36 cellular contexts compared by ENCODE assay signal in genomic region chr14:31825459-31825858, GRCh38.
"Had no signal": no experiment of that assay in that cellular context is flagged by ENCODE, and none has a peak within 500 bp of the region (broad histone marks: within the 10 kb centered on the region; RNA-seq: fewer than 3 reads in every experiment).

No MANE protein-coding gene starts in this region.

- DNase-seq: activated CD4-positive, alpha-beta memory T cell treated with anti-CD3 and anti-CD28 coated beads, Interleukin-2, amount 10 ng/mL, durations not matched to agents 7 days and 5 days; activated CD4-positive, alpha-beta T cell treated with anti-CD3 and anti-CD28 coated beads for 36 hours; activated CD4-positive, alpha-beta T cell treated with anti-CD3 and anti-CD28 coated beads, Interleukin-2, amount 10 ng/mL, durations not matched to agents 24 days and 14 days; activated CD4-positive, CD25-positive, alpha-beta regulatory T cell; activated CD4-positive, CD25-positive, alpha-beta regulatory T cell treated with anti-CD3 and anti-CD28 coated beads, Interleukin-2, amount 50 U/mL, for 72 hours; activated CD8-positive, alpha-beta memory T cell treated with anti-CD3 and anti-CD28 coated beads, Interleukin-2, amount 50 U/mL, for 48 hours; activated effector memory CD4-positive, alpha-beta T cell treated with anti-CD3 and anti-CD28 coated beads, Interleukin-2, amount 50 U/mL, for 16 hours; activated naive CD4-positive, alpha-beta T cell treated with anti-CD3 and anti-CD28 coated beads for 36 hours; activated naive CD8-positive, alpha-beta T cell treated with anti-CD3 and anti-CD28 coated beads for 36 hours; activated naive CD8-positive, alpha-beta T cell treated with anti-CD3 and anti-CD28 coated beads, Interleukin-2, amount 50 U/mL, for 24 hours; activated T-cell treated with anti-CD3 and anti-CD28 coated beads for 4 hours; activated T-cell treated with anti-CD3 and anti-CD28 coated beads, Interleukin-2, amount 50 U/mL, for 24 hours; adrenal gland; amygdala; aorta; central memory CD4-positive, alpha-beta T cell; cerebellar nuclear complex; colonic mucosa; effector memory CD4-positive, alpha-beta T cell; endodermal cell; foreskin fibroblast; head of caudate nucleus; SW 1271; T-cell; T1000; WERI-Rb-1 had no signal

- H3K4me1 ChIP-seq: adrenal gland, breast epithelium, colonic mucosa had no signal

- H3K27ac Mint-ChIP-seq: activated CD4-positive, alpha-beta memory T cell treated with anti-CD3 and anti-CD28 coated beads, Interleukin-2, amount 10 ng/mL, durations not matched to agents 7 days and 5 days; activated CD4-positive, alpha-beta T cell treated with anti-CD3 and anti-CD28 coated beads for 36 hours; activated CD4-positive, alpha-beta T cell treated with anti-CD3 and anti-CD28 coated beads, Interleukin-2, amount 10 ng/mL, durations not matched to agents 24 days and 14 days; activated naive CD4-positive, alpha-beta T cell treated with anti-CD3 and anti-CD28 coated beads for 36 hours; activated naive CD4-positive, alpha-beta T cell treated with anti-CD3 and anti-CD28 coated beads, Interleukin-2, amount 50 U/mL, for 24 hours; activated naive CD8-positive, alpha-beta T cell treated with anti-CD3 and anti-CD28 coated beads for 36 hours; activated naive CD8-positive, alpha-beta T cell treated with anti-CD3 and anti-CD28 coated beads, Interleukin-2, amount 50 U/mL, for 24 hours; activated T-cell treated with anti-CD3 and anti-CD28 coated beads, Interleukin-2, amount 50 U/mL, for 24 hours; activated T-helper 1 cell treated with anti-CD3 and anti-CD28 coated beads, Interleukin-12 subunit alpha, Interleukin-12 subunit beta, Interleukin-2, Interleukin-4 antibody, amounts not matched to agents 30 ng/mL and 10 ng/mL and 1 ng/mL, durations not matched to agents 14 hours and 24 hours and 36 hours; activated T-helper 2 cell treated with anti-CD3 and anti-CD28 coated beads, Interferon-gamma antibody, Interleukin-2, Interleukin-4, amounts not matched to agents 10 μg/mL and 5 μg/mL and 100 μg/mL, durations not matched to agents 14 hours and 24 hours and 36 hours; brain; endodermal cell; T-cell; T-helper 1 cell treated with Interleukin-12 subunit alpha and Interleukin-12 subunit beta and Interleukin-4 antibody, amounts not matched to agents 30 μg/mL and 1 μg/mL, for 36 hours; T-helper 2 cell treated with Interferon-gamma antibody and Interleukin-4, amounts not matched to agents 5 μg/mL and 100 μg/mL, for 36 hours had no signal

- H3K36me3 ChIP-seq: adrenal gland, breast epithelium, cardiac muscle cell, colonic mucosa, WERI-Rb-1 had no signal

- H3K27me3 Mint-ChIP-seq: activated CD4-positive, alpha-beta memory T cell treated with anti-CD3 and anti-CD28 coated beads, Interleukin-2, amount 10 ng/mL, durations not matched to agents 7 days and 5 days; activated CD4-positive, alpha-beta T cell treated with anti-CD3 and anti-CD28 coated beads for 36 hours; activated CD4-positive, alpha-beta T cell treated with anti-CD3 and anti-CD28 coated beads, Interleukin-2, amount 10 ng/mL, durations not matched to agents 24 days and 14 days; activated naive CD4-positive, alpha-beta T cell treated with anti-CD3 and anti-CD28 coated beads, Interleukin-2, amount 50 U/mL, for 24 hours; activated naive CD8-positive, alpha-beta T cell treated with anti-CD3 and anti-CD28 coated beads for 36 hours; activated naive CD8-positive, alpha-beta T cell treated with anti-CD3 and anti-CD28 coated beads, Interleukin-2, amount 50 U/mL, for 24 hours; activated T-cell treated with anti-CD3 and anti-CD28 coated beads, Interleukin-2, amount 50 U/mL, for 24 hours; T-cell had no signal

- H3K27ac ChIP-seq: adrenal gland, breast epithelium, cardiac muscle cell, colonic mucosa, WERI-Rb-1 had no signal

- H3K4me1 Mint-ChIP-seq: activated CD4-positive, alpha-beta memory T cell treated with anti-CD3 and anti-CD28 coated beads, Interleukin-2, amount 10 ng/mL, durations not matched to agents 7 days and 5 days; activated CD4-positive, alpha-beta T cell treated with anti-CD3 and anti-CD28 coated beads for 36 hours; activated CD4-positive, alpha-beta T cell treated with anti-CD3 and anti-CD28 coated beads, Interleukin-2, amount 10 ng/mL, durations not matched to agents 24 days and 14 days; activated naive CD4-positive, alpha-beta T cell treated with anti-CD3 and anti-CD28 coated beads, Interleukin-2, amount 50 U/mL, for 24 hours; activated naive CD8-positive, alpha-beta T cell treated with anti-CD3 and anti-CD28 coated beads for 36 hours; activated naive CD8-positive, alpha-beta T cell treated with anti-CD3 and anti-CD28 coated beads, Interleukin-2, amount 50 U/mL, for 24 hours; endodermal cell; T-cell had no signal

- H3K9me3 ChIP-seq: adrenal gland, breast epithelium, colonic mucosa had no signal

- H3K9me3 Mint-ChIP-seq: activated CD4-positive, alpha-beta memory T cell treated with anti-CD3 and anti-CD28 coated beads, Interleukin-2, amount 10 ng/mL, durations not matched to agents 7 days and 5 days; activated CD4-positive, alpha-beta T cell treated with anti-CD3 and anti-CD28 coated beads, Interleukin-2, amount 10 ng/mL, durations not matched to agents 24 days and 14 days; activated naive CD4-positive, alpha-beta T cell treated with anti-CD3 and anti-CD28 coated beads for 36 hours; activated naive CD4-positive, alpha-beta T cell treated with anti-CD3 and anti-CD28 coated beads, Interleukin-2, amount 50 U/mL, for 24 hours; activated naive CD8-positive, alpha-beta T cell treated with anti-CD3 and anti-CD28 coated beads for 36 hours; activated naive CD8-positive, alpha-beta T cell treated with anti-CD3 and anti-CD28 coated beads, Interleukin-2, amount 50 U/mL, for 24 hours; activated T-helper 2 cell treated with anti-CD3 and anti-CD28 coated beads, Interferon-gamma antibody, Interleukin-2, Interleukin-4, amounts not matched to agents 10 μg/mL and 5 μg/mL and 100 μg/mL, durations not matched to agents 14 hours and 24 hours and 36 hours; T-cell; T-helper 1 cell treated with Interleukin-12 subunit alpha and Interleukin-12 subunit beta and Interleukin-4 antibody, amounts not matched to agents 30 μg/mL and 1 μg/mL, for 36 hours; T-helper 2 cell treated with Interferon-gamma antibody and Interleukin-4, amounts not matched to agents 5 μg/mL and 100 μg/mL, for 36 hours had no signal

- H3K4me3 ChIP-seq: adrenal gland, breast epithelium, cardiac muscle cell, colonic mucosa had no signal

- H3K4me3 Mint-ChIP-seq: activated CD4-positive, alpha-beta memory T cell treated with anti-CD3 and anti-CD28 coated beads, Interleukin-2, amount 10 ng/mL, durations not matched to agents 7 days and 5 days; activated CD4-positive, alpha-beta T cell treated with anti-CD3 and anti-CD28 coated beads for 36 hours; activated CD4-positive, alpha-beta T cell treated with anti-CD3 and anti-CD28 coated beads, Interleukin-2, amount 10 ng/mL, durations not matched to agents 24 days and 14 days; activated naive CD4-positive, alpha-beta T cell treated with anti-CD3 and anti-CD28 coated beads for 36 hours; activated naive CD4-positive, alpha-beta T cell treated with anti-CD3 and anti-CD28 coated beads, Interleukin-2, amount 50 U/mL, for 24 hours; activated naive CD8-positive, alpha-beta T cell treated with anti-CD3 and anti-CD28 coated beads for 36 hours; activated naive CD8-positive, alpha-beta T cell treated with anti-CD3 and anti-CD28 coated beads, Interleukin-2, amount 50 U/mL, for 24 hours; activated T-cell treated with anti-CD3 and anti-CD28 coated beads, Interleukin-2, amount 50 U/mL, for 24 hours; activated T-helper 1 cell treated with anti-CD3 and anti-CD28 coated beads, Interleukin-12 subunit alpha, Interleukin-12 subunit beta, Interleukin-2, Interleukin-4 antibody, amounts not matched to agents 30 ng/mL and 10 ng/mL and 1 ng/mL, durations not matched to agents 14 hours and 24 hours and 36 hours; brain; endodermal cell; T-cell; T-helper 1 cell treated with Interleukin-12 subunit alpha and Interleukin-12 subunit beta and Interleukin-4 antibody, amounts not matched to agents 30 μg/mL and 1 μg/mL, for 36 hours; T-helper 2 cell treated with Interferon-gamma antibody and Interleukin-4, amounts not matched to agents 5 μg/mL and 100 μg/mL, for 36 hours had no signal

- FAIRE-seq: frontal cortex had no signal

- H3K27me3 ChIP-seq: adrenal gland, breast epithelium, cardiac muscle cell, colonic mucosa had no signal

- ATAC-seq: activated CD4-positive, alpha-beta T cell treated with anti-CD3 and anti-CD28 coated beads for 36 hours; activated naive CD8-positive, alpha-beta T cell treated with anti-CD3 and anti-CD28 coated beads, Interleukin-2, amount 50 U/mL, for 24 hours; esophagus mucosa; T-cell had no signal
